8 cellular contexts compared by ENCODE assay signal in genomic region chrX:131633285-131633917, GRCh38.
A peak's percentile ranks its signal among the peaks of the same experiment; 100 is the strongest.
DNase-seq lines count a peak whose midpoint lies in the region; ATAC-seq, FAIRE-seq and TF ChIP-seq lines count a peak whose summit lies in the region.

No MANE protein-coding gene starts in this region.

- intact Hi-C loops in right lobe of liver (cut with DNase I): loop anchor here in 1 of 2 donors (10.0 kb wide), 1 partner anchor 369 kb away; no protein-coding TSS in a partner anchor

- peak; percentile 80 for FAIRE-seq in GM12891 (lab: Jason Lieb, UNC)

- WGBS in right lobe of liver (ENCODE audit: insufficient coverage, low coverage, low lambda C conversion rate, missing lambda C conversion rate): 38% methylated on average over 13 of the region's 13 CpGs

- H3K4me3 ChIP-seq in AG04449 (ENCODE audit: low read depth, low read length) (no peak overlapping the region), WI38 (ENCODE audit: low read depth, low read length) (no peak overlapping the region), choroid plexus epithelial cell (ENCODE audit: low read depth, low read length) (no peak overlapping the region), right lobe of liver (no peak overlapping the region)

- H3K27ac ChIP-seq in right lobe of liver: no peak overlapping the region

- H3K27me3 ChIP-seq in right lobe of liver: peaks cover 0 to 5% of the 10 kb centered on the region in 2 donors

- TF ChIP-seq CTCF in AG04449 (IDR thresholded peaks at IDR 0.05; ENCODE audit: insufficient read depth, low read length, missing control alignments) (peak; percentile 59), WI38 (IDR thresholded peaks at IDR 0.05; ENCODE audit: low read depth, low read length) (peak; percentile 78), choroid plexus epithelial cell (conservative IDR thresholded peaks at IDR 0.05; ENCODE audit: low read depth, low read length) (peak; percentile 75), right lobe of liver (IDR thresholded peaks at IDR 0.05) (peak; percentile 76 to 93 (median 91))

- DNase-seq in AG04449 (ENCODE audit: low read depth, low spot score): no peak
- DNase-seq in GM12891 (ENCODE audit: insufficient read length, low spot score): no peak
- DNase-seq in NCI-H2029 treated with DMSO at 0.1 percent for 48 hours (lab: John Stamatoyannopoulos, UW): peak; percentile 6
- DNase-seq in choroid plexus epithelial cell (ENCODE audit: low read depth): peak; percentile 56
- DNase-seq in right lobe of liver: peak; percentile 40 to 56 (median 55)
- DNase-seq in stimulated activated naive CD4-positive, alpha-beta T cell (lab: John Stamatoyannopoulos, UW): peak in 4 of 6 experiments; percentile 3 to 54 (median 30)

- CTCF ChIA-PET in AG04449 (lab: Yijun Ruan, JAX): interaction anchor here (1.2 kb wide), 1 partner anchor 11 kb away, joined by 4 read pairs; no protein-coding TSS in a partner anchor

- peak; percentile 98 for ATAC-seq in HG02852 (IDR thresholded peaks at IDR 0.05; ENCODE audit: unreplicated experiment)
- peak; percentile 85 to 97 (median 96) for ATAC-seq in right lobe of liver

- POLR2A ChIA-PET in AG04449 (lab: Yijun Ruan, JAX): no interaction called here

- no peaks in the 10 kb centered on the region for H3K4me1 ChIP-seq in right lobe of liver

- no peaks in the 10 kb centered on the region for H3K36me3 ChIP-seq in right lobe of liver

- H3K9me3 ChIP-seq in right lobe of liver: no peaks in the 10 kb centered on the region

- TF ChIP-seq POLR2A in GM12891 (IDR thresholded peaks at IDR 0.05; ENCODE audit: low read depth, low read length) (no peak), right lobe of liver (IDR thresholded peaks at IDR 0.05) (no peak)

TF ChIP-seq in GM12891, 5 proteins besides CTCF, POLR2A, EP300 and RAD21:
- TF ChIP-seq TAF1 (IDR thresholded peaks at IDR 0.05; ENCODE audit: low read depth, low read length) (no peak), PAX5 (IDR thresholded peaks at IDR 0.05; ENCODE audit: insufficient read depth, low read length, severe bottlenecking) (no peak), POLR2AphosphoS5 (IDR thresholded peaks at IDR 0.05; ENCODE audit: low read depth, low read length) (no peak), SPI1 (IDR thresholded peaks at IDR 0.05; ENCODE audit: low read depth, low read length) (no peak), POU2F2 (IDR thresholded peaks at IDR 0.05; ENCODE audit: low read depth, low read length) (no peak)

Comparison
In these comparisons a context has a peak if more than half of its experiments do, and no peak if none do; other contexts are left out.
1. DNase-seq: peak in NCI-H2029 treated with DMSO at 0.1 percent for 48 hours (single experiment), choroid plexus epithelial cell (single experiment), right lobe of liver (3 of 3) and stimulated activated naive CD4-positive, alpha-beta T cell (4 of 6); none in AG04449 (single experiment) and GM12891 (single experiment).
2. Peak in every context shown above with its lines, with median percentiles within 50 percentile points of each other: CTCF ChIP-seq.